9 cellular contexts compared by ENCODE assay signal in genomic region chr18:58525928-58526424, GRCh38.
DNase-seq lines count a peak whose midpoint lies in the region; ATAC-seq and TF ChIP-seq lines count a peak whose summit lies in the region.
"Had no signal": no experiment of that assay in that cellular context is flagged by ENCODE, and none has a peak within 500 bp of the region (broad histone marks: within the 10 kb centered on the region; RNA-seq: fewer than 3 reads in every experiment).

No MANE protein-coding gene starts in this region.

- H3K27ac Mint-ChIP-seq in activated naive CD8-positive, alpha-beta T cell treated with anti-CD3 and anti-CD28 coated beads for 36 hours: peak overlapping the region; percentile 31

- H4K20me1 ChIP-seq in BLaER1 treated with 17β-estradiol and CSF1 and Interleukin-3, amounts not matched to agents 10 nM and 100 nM: no peaks in the 10 kb centered on the region

- DNase-seq in activated naive CD8-positive, alpha-beta T cell treated with anti-CD3 and anti-CD28 coated beads for 36 hours: no peak
- no peak for DNase-seq in stimulated activated CD4-positive, alpha-beta T cell treated with anti-CD3 and anti-CD28 coated beads, Interleukin-4, amount 100 ng/mL, for 24 hours
- DNase-seq in prostate gland (ENCODE audit: low spot score) (no peak), left ventricle myocardium inferior (no peak), AML-193 (lab: John Stamatoyannopoulos, UW) (no peak)

- TF ChIP-seq CTCF in prostate gland (IDR thresholded peaks at IDR 0.05) (no peak), left ventricle myocardium inferior (IDR thresholded peaks at IDR 0.05; ENCODE audit: borderline replicate concordance) (no peak)

- no peak overlapping the region for H3K9ac ChIP-seq in BLaER1 treated with 17β-estradiol and CSF1 and Interleukin-3, amounts not matched to agents 10 nM and 100 nM

- no peak overlapping the region for H3K27ac ChIP-seq in BLaER1 treated with 17β-estradiol and CSF1 and Interleukin-3, amounts not matched to agents 10 nM and 100 nM
- H3K27ac ChIP-seq in prostate gland (no peak overlapping the region), left ventricle myocardium inferior (replicated peaks) (no peak overlapping the region)

- H3K27me3 ChIP-seq in BLaER1 treated with 17β-estradiol and CSF1 and Interleukin-3, amounts not matched to agents 10 nM and 100 nM: no peaks in the 10 kb centered on the region
- H3K27me3 ChIP-seq in prostate gland (replicated peaks; ENCODE audit: insufficient read depth) (no peaks in the 10 kb centered on the region), left ventricle myocardium inferior (ENCODE audit: low read depth) (no peaks in the 10 kb centered on the region)

- H3K4me1 Mint-ChIP-seq in activated naive CD8-positive, alpha-beta T cell treated with anti-CD3 and anti-CD28 coated beads for 36 hours: peaks cover 30% of the 10 kb centered on the region

- H3K4me2 ChIP-seq in BLaER1 treated with 17β-estradiol and CSF1 and Interleukin-3, amounts not matched to agents 10 nM and 100 nM: peak overlapping the region in 7 of 11 experiments; percentile 4 to 58 (median 29); a peak in 9 of 22 replicates

- H3K4me3 ChIP-seq in BLaER1 treated with 17β-estradiol and CSF1 and Interleukin-3, amounts not matched to agents 10 nM and 100 nM: no peak overlapping the region
- H3K4me3 ChIP-seq in prostate gland (no peak overlapping the region), left ventricle myocardium inferior (no peak overlapping the region)
- H3K4me3 ChIP-seq: K562 had no signal

- H3K36me3 Mint-ChIP-seq in activated naive CD8-positive, alpha-beta T cell treated with anti-CD3 and anti-CD28 coated beads for 36 hours: no peaks in the 10 kb centered on the region

- no peaks in the 10 kb centered on the region for H3K36me3 ChIP-seq in BLaER1 treated with 17β-estradiol and CSF1 and Interleukin-3, amounts not matched to agents 10 nM and 100 nM
- H3K36me3 ChIP-seq in prostate gland: no peaks in the 10 kb centered on the region
- H3K36me3 ChIP-seq in left ventricle myocardium inferior: peaks cover 13% of the 10 kb centered on the region

- H3K9me3 ChIP-seq in BLaER1 treated with 17β-estradiol and CSF1 and Interleukin-3, amounts not matched to agents 10 nM and 100 nM (replicated peaks in 1 of 11): peaks cover 0 to 14% (median 8%) of the 10 kb centered on the region in 11 experiments; a peak in 11 of 22 replicates
- H3K9me3 ChIP-seq in prostate gland: no peaks in the 10 kb centered on the region
- no peaks in the 10 kb centered on the region for H3K9me3 ChIP-seq in left ventricle myocardium inferior (replicated peaks)

- no peak for TF ChIP-seq POLR2A in prostate gland (IDR thresholded peaks at IDR 0.05)

- 100% methylated on average over 1 of the region's 1 CpG for WGBS in prostate gland

- peaks cover 20% of the 10 kb centered on the region for H3K27me3 Mint-ChIP-seq in activated naive CD8-positive, alpha-beta T cell treated with anti-CD3 and anti-CD28 coated beads for 36 hours

- peaks cover 0 to 23% (median 14%) of the 10 kb centered on the region in 10 experiments; a peak in 17 of 20 replicates for H3K4me1 ChIP-seq in BLaER1 treated with 17β-estradiol and CSF1 and Interleukin-3, amounts not matched to agents 10 nM and 100 nM
- H3K4me1 ChIP-seq in prostate gland (replicated peaks) (no peaks in the 10 kb centered on the region), left ventricle myocardium inferior (no peaks in the 10 kb centered on the region)

- no peaks in the 10 kb centered on the region for H3K9me3 Mint-ChIP-seq in activated naive CD8-positive, alpha-beta T cell treated with anti-CD3 and anti-CD28 coated beads for 36 hours

- H3K4me3 Mint-ChIP-seq in activated naive CD8-positive, alpha-beta T cell treated with anti-CD3 and anti-CD28 coated beads for 36 hours: no peak overlapping the region

- intact Hi-C loops in prostate gland (cut with DNase I) (no loop called here), left ventricle myocardium inferior (cut with micrococcal nuclease) (loop anchor here (10.0 kb wide), 1 partner anchor 539 kb away; no protein-coding TSS in a partner anchor)

- ATAC-seq in GM19328 (IDR thresholded peaks at IDR 0.05; ENCODE audit: unreplicated experiment): peak; percentile 77
- ATAC-seq in HG03039 (IDR thresholded peaks at IDR 0.05; ENCODE audit: unreplicated experiment): peak; percentile 48
- ATAC-seq: K562 had no signal
